In the genomic region with DNA sequence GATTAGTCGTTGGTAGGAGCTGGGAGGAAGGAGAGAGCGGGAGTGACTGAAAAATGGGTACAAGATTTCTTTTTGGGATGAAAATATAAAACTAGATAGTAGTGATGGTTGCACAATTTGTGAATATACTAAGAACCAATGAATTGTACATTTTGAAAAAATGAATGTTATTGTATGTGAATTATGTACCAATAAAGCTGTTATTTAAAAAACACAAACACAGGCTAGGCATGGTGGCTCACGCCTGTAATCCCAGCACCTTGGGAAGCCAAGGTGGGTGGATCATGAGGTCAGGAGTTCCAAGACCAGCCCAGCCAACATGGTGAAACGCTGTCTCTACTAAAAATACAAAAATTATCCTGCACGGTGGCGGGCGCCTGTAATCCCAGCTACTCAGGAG, we compare ENCODE assay signal across 7 cellular contexts.
"Had no signal": no experiment of that assay in that cellular context is flagged by ENCODE, and none has a peak within 500 bp of the region (broad histone marks: within the 10 kb centered on the region; RNA-seq: fewer than 3 reads in every experiment).

No MANE protein-coding gene starts in this region.

- H3K4me2 ChIP-seq: GM23338 had no signal

- H3K4me3 ChIP-seq: GM23338 had no signal

- H3K4me3 Mint-ChIP-seq: GM23338, H9 had no signal

- FAIRE-seq: H1, H54, HTR-8/SVneo had no signal

- DNase-seq: H9, HCEC 1CT, IMR-90 had no signal

- H3K27ac Mint-ChIP-seq: GM23338, H9 had no signal

- ATAC-seq: GM23338 had no signal

- H2AFZ ChIP-seq: GM23338 had no signal

- H3K9me3 Mint-ChIP-seq: GM23338 had no signal
